ENCODE assay signal across 8 cellular contexts in genomic region chr1:179883739-179884138, GRCh38. TPM values are rescaled to one million over a fixed set of nuclear protein-coding genes. Genes with fewer than 3 reads are reported as not detected.
DNase-seq lines count a peak whose midpoint lies in the region; ATAC-seq, FAIRE-seq and TF ChIP-seq lines count a peak whose summit lies in the region.

No MANE protein-coding gene starts in this region.

- H3K4me1 ChIP-seq in PC-3 (ENCODE audit: insufficient read depth, low read length), result peaks cover 11% of the 10 kb centered on the region; the same call in 1 of the 2 replicates
- peaks cover 17% of the 10 kb centered on the region for H3K4me1 ChIP-seq in adipocyte (ENCODE audit: control insufficient read depth, insufficient read depth, low read length)
- peaks cover 17% of the 10 kb centered on the region for H3K4me1 ChIP-seq in HepG2 (ENCODE audit: insufficient read depth, low read length)

- no peak for TF ChIP-seq RAD21 in HepG2 (CRISPR knock-in tag; IDR thresholded peaks at IDR 0.05)

- H3K36me3 ChIP-seq in PC-3 (ENCODE audit: low read depth, low read length) (peaks cover 10% of the 10 kb centered on the region; the same call in 1 of the 2 replicates), adipocyte (ENCODE audit: control insufficient read depth, insufficient read depth, low read length, severe bottlenecking) (peaks cover 43% of the 10 kb centered on the region), HepG2 (replicated peaks in 1 of 2; ENCODE audit: control insufficient read depth in 1 of 2, insufficient read depth in 2 of 2, low read length in 2 of 2) (peaks cover 2 to 12% of the 10 kb centered on the region in 2 experiments; a peak in 3 of 5 replicates)

- in situ Hi-C loops in HepG2 (cut with HindIII; ENCODE audit: extremely low pct_ligation_motif_present, low pct_unique_long_range_greater_than_20kb), result no loop called here

- H3K9ac ChIP-seq in PC-3 (ENCODE audit: low read length), result peak overlapping the region; percentile 97
- H3K9ac ChIP-seq in adipocyte (ENCODE audit: low read length), result peak overlapping the region; percentile 91
- H3K9ac ChIP-seq in HepG2 (ENCODE audit: insufficient read depth, low read depth, low read length), result peak overlapping the region; percentile 93

- 0 out of 2 replicates have a peak overlapping the region, but pooled peaks have one; percentile 89 for H2AFZ ChIP-seq in PC-3 (ENCODE audit: low read length)
- no peak overlapping the region for H2AFZ ChIP-seq in HepG2 (ENCODE audit: low read length)

- peak overlapping the region; percentile 97 for H3K4me2 ChIP-seq in PC-3 (ENCODE audit: low read length)
- peak overlapping the region; percentile 98 for H3K4me2 ChIP-seq in HepG2 (ENCODE audit: low read depth, low read length)

- TF ChIP-seq EP300 in HepG2 (IDR thresholded peaks at IDR 0.05; ENCODE audit: low read depth in 2 of 2, low read length in 2 of 2), result no peak
- no peak for TF ChIP-seq EP300 in HepG2 (CRISPR knock-in tag; IDR thresholded peaks at IDR 0.05; ENCODE audit: borderline replicate concordance)

- no peaks in the 10 kb centered on the region for H3K9me3 ChIP-seq in PC-3 (ENCODE audit: low read length)
- H3K9me3 ChIP-seq in adipocyte (ENCODE audit: control insufficient read depth, low read length), result no peaks in the 10 kb centered on the region
- no peaks in the 10 kb centered on the region for H3K9me3 ChIP-seq in HepG2 (ENCODE audit: low read length)

- H3K27me3 ChIP-seq in PC-3 (ENCODE audit: low read length) (no peaks in the 10 kb centered on the region), adipocyte (replicated peaks; ENCODE audit: control insufficient read depth, insufficient read depth, low read length) (no peaks in the 10 kb centered on the region), HepG2 (ENCODE audit: control insufficient read depth in 1 of 2, insufficient read depth in 2 of 2, low read length in 2 of 2) (no peaks in the 10 kb centered on the region; a peak in 1 of 5 replicates)

- H3K79me2 ChIP-seq in PC-3 (ENCODE audit: low read length) (peaks cover 34% of the 10 kb centered on the region), HepG2 (ENCODE audit: insufficient read depth, low read length) (peaks cover 32% of the 10 kb centered on the region)

- intact Hi-C loops in PC-3 (cut with micrococcal nuclease) (loop anchor here (2.0 to 5.0 kb wide), 3 partner anchors 54 to 274 kb away; partner anchors contain the start of gene CEP350), HepG2 (cut with micrococcal nuclease; ENCODE audit: unreplicated experiment) (loop anchor here (1.0 to 5.0 kb wide), 3 partner anchors 15 to 284 kb away; partner anchors contain the start of gene CEP350)

- TF ChIP-seq CTCF in AG10803 (conservative IDR thresholded peaks at IDR 0.05; ENCODE audit: low read length), result no peak
- no peak for TF ChIP-seq CTCF in PC-3 (conservative IDR thresholded peaks at IDR 0.05; ENCODE audit: low read depth, low read length)
- no peak for TF ChIP-seq CTCF in HepG2 (CRISPR knock-in tag; IDR thresholded peaks at IDR 0.05)

- H4K20me1 ChIP-seq in PC-3 (ENCODE audit: low read length) (no peaks in the 10 kb centered on the region), HepG2 (ENCODE audit: insufficient read depth, low read length) (no peaks in the 10 kb centered on the region)

- no peak for FAIRE-seq in HepG2 (lab: Jason Lieb, UNC)

- POLR2A ChIA-PET in PC-3 (lab: Charles Lee; ENCODE audit: unreplicated experiment), result no interaction called here
- POLR2A ChIA-PET in HepG2 (lab: Yijun Ruan, JAX), result interaction anchor here (1.3 to 2.3 kb wide), 3 partner anchors 10 to 271 kb away, joined by 3 to 23 read pairs (median 8); partner anchors contain the start of gene CEP350

- no peaks in the 10 kb centered on the region for H3K9me2 ChIP-seq in PC-3 (replicated peaks; ENCODE audit: low read length)

- ATAC-seq in GM21390 (IDR thresholded peaks at IDR 0.05; ENCODE audit: unreplicated experiment), result peak; percentile 12
- ATAC-seq in PC-3, result no peak
- ATAC-seq in HepG2, result peak; percentile 6; the same call in 1 of the 3 replicates

- H3K27ac ChIP-seq in PC-3 (ENCODE audit: low read length) (peak overlapping the region; percentile 96), HepG2 (ENCODE audit: extremely low read length, insufficient read depth, low read length) (peak overlapping the region; percentile 97)

- WGBS in HepG2 (ENCODE audit: low lambda C conversion rate), result 31% methylated on average over 4 of the region's 4 CpGs

- no peaks in the 10 kb centered on the region for H3F3A ChIP-seq in PC-3 (ENCODE audit: low read length, unreplicated experiment)

- H3K4me3 ChIP-seq in AG10803 (ENCODE audit: low read length), result peak overlapping the region; percentile 91
- peak overlapping the region; percentile 99 for H3K4me3 ChIP-seq in PC-3 (ENCODE audit: low read length)
- peak overlapping the region; percentile 97 for H3K4me3 ChIP-seq in adipocyte (ENCODE audit: low read length)
- H3K4me3 ChIP-seq in HepG2 (replicated peaks in 1 of 3; ENCODE audit: insufficient read depth in 1 of 3, low read depth in 2 of 3, low read length in 3 of 3), result peak overlapping the region; percentile 82 to 92 (median 90)

- no peak for DNase-seq in AG10803 (ENCODE audit: low read depth)
- DNase-seq in PC-3, result peak; percentile 78
- DNase-seq in adipocyte (ENCODE audit: low read depth), result peak; percentile 15
- peak; percentile 45 for DNase-seq in HepG2 (ENCODE audit: low spot score)
- DNase-seq in stimulated activated CD8-positive, alpha-beta memory T cell treated with anti-CD3 and anti-CD28 coated beads, Interleukin-15, amount 100 ng/mL, for 48 hours (ENCODE audit: low read depth in 2 of 2), result peak; percentile 37 to 46
- no peak for DNase-seq in D341Med (ENCODE audit: low spot score)
- no peak for DNase-seq in HuH-7.5 (ENCODE audit: low spot score)

- no peak for TF ChIP-seq POLR2A in HepG2 (IDR thresholded peaks at IDR 0.05; ENCODE audit: insufficient read depth in 1 of 2, low read depth in 2 of 2, low read length in 2 of 2)

- CTCF ChIA-PET in PC-3 (lab: Charles Lee) (no interaction called here), HepG2 (lab: Yijun Ruan, JAX; ENCODE audit: low intra/inter-chr PET ratio, low total read pairs) (interaction anchor here (1.4 kb wide), 1 partner anchor 16 kb away, joined by 4 read pairs; no protein-coding TSS in a partner anchor)

- BruUV-seq in PC-3 (replicated peaks; lab: Mats Ljungman, UMichigan) (no TSS peak), HepG2 (replicated peaks; lab: Mats Ljungman, UMichigan) (no TSS peak)

TF ChIP-seq in HepG2, 621 proteins besides CTCF, POLR2A, EP300 and RAD21 (continues in another document):
- TF ChIP-seq ZBTB21 (CRISPR knock-in tag; IDR thresholded peaks at IDR 0.05) (peak; percentile 78; the same call in 1 of the 2 replicates), ATF1 (CRISPR knock-in tag; IDR thresholded peaks at IDR 0.05) (peak; percentile 64), CREM (IDR thresholded peaks at IDR 0.05) (peak; percentile 50), CREM (CRISPR knock-in tag; IDR thresholded peaks at IDR 0.05) (no peak)

RNA-seq across cellular contexts. Expression of gene TOR1AIP1, which starts 1.7 kb away (rescaled TPM):
- total RNA-seq in PC-3 (2014; rRNA removed) (14.8 and 21.3 TPM in 2 replicates), HepG2 (2016; rRNA removed; fragmentation: Illumina TruSeq; extraction: Trizol) (23.8 and 29.0 TPM in 2 replicates)
- total RNA-seq in HepG2 (2016; cell fraction: cytosol; rRNA removed; fragmentation: Illumina TruSeq; extraction: Trizol; ENCODE audit: low read depth), result 2.9 and 4.9 TPM in 2 replicates
- 22.6 and 28.8 TPM in 2 replicates for total RNA-seq in HepG2 (2016; cell fraction: insoluble cytoplasmic fraction; rRNA removed; fragmentation: Illumina TruSeq; extraction: Trizol)
- 8.4 and 9.9 TPM in 2 replicates for total RNA-seq in HepG2 (2016; cell fraction: membrane; rRNA removed; fragmentation: Illumina TruSeq; extraction: Trizol)
- total RNA-seq in HepG2 (2016; cell fraction: nucleus; rRNA removed; fragmentation: Illumina TruSeq; extraction: Trizol), result 23.9 and 31.3 TPM in 2 replicates
- 15.6 and 16.0 TPM in 2 replicates for polyA plus RNA-seq in HepG2 (2011; rRNA removed)
- 7.5 and 11.9 TPM in 2 replicates for polyA plus RNA-seq in HepG2 (2011; cell fraction: cytosol; rRNA removed)
- polyA plus RNA-seq in HepG2 (2011; cell fraction: nucleus; rRNA removed), result 3.4 and 3.6 TPM in 2 replicates
- polyA plus RNA-seq in HepG2 (2012), result 16.9 and 19.3 TPM in 2 replicates
- 2.0 and 2.1 TPM in 2 replicates for polyA plus RNA-seq in HepG2 (2016; cell fraction: cytosol; fragmentation: Illumina TruSeq; extraction: Trizol; ENCODE audit: low read depth)
- 20.7 and 24.1 TPM in 2 replicates for polyA plus RNA-seq in HepG2 (2016; cell fraction: insoluble cytoplasmic fraction; fragmentation: Illumina TruSeq; extraction: Trizol; ENCODE audit: low read depth)
- 6.6 and 6.9 TPM in 2 replicates for polyA plus RNA-seq in HepG2 (2016; cell fraction: membrane; fragmentation: Illumina TruSeq; extraction: Trizol; ENCODE audit: low read depth)
- 27.6 and 31.5 TPM in 2 replicates for polyA plus RNA-seq in HepG2 (2016; cell fraction: nucleus; fragmentation: Illumina TruSeq; extraction: Trizol; ENCODE audit: insufficient read depth, low read depth)
- 15.0 and 31.6 TPM in 2 replicates for polyA minus RNA-seq in HepG2 (2011; rRNA and poly(A)+ RNA removed; ENCODE audit: low replicate concordance)
- 18.4 and 19.5 TPM in 2 replicates for polyA minus RNA-seq in HepG2 (2011; cell fraction: cytosol; rRNA and poly(A)+ RNA removed)
- 13.9 and 15.2 TPM in 2 replicates for polyA minus RNA-seq in HepG2 (2011; cell fraction: nucleus; rRNA and poly(A)+ RNA removed)

RNA-seq across cellular contexts. Expression of gene TOR1AIP2, which starts 6.1 kb away (rescaled TPM):
- total RNA-seq in PC-3 (2014; rRNA removed) (28.9 and 29.6 TPM in 2 replicates), HepG2 (2016; rRNA removed; fragmentation: Illumina TruSeq; extraction: Trizol) (65.8 and 89.4 TPM in 2 replicates)
- total RNA-seq in HepG2 (2016; cell fraction: cytosol; rRNA removed; fragmentation: Illumina TruSeq; extraction: Trizol; ENCODE audit: low read depth), result 6.2 and 7.1 TPM in 2 replicates
- 66.8 and 90.8 TPM in 2 replicates for total RNA-seq in HepG2 (2016; cell fraction: insoluble cytoplasmic fraction; rRNA removed; fragmentation: Illumina TruSeq; extraction: Trizol)
- total RNA-seq in HepG2 (2016; cell fraction: membrane; rRNA removed; fragmentation: Illumina TruSeq; extraction: Trizol), result 29.3 and 33.2 TPM in 2 replicates
- 42.7 and 51.2 TPM in 2 replicates for total RNA-seq in HepG2 (2016; cell fraction: nucleus; rRNA removed; fragmentation: Illumina TruSeq; extraction: Trizol)
- polyA plus RNA-seq in HepG2 (2011; rRNA removed), result 28.4 and 35.2 TPM in 2 replicates
- 14.2 and 20.9 TPM in 2 replicates for polyA plus RNA-seq in HepG2 (2011; cell fraction: cytosol; rRNA removed)
- polyA plus RNA-seq in HepG2 (2011; cell fraction: nucleus; rRNA removed), result 10.5 and 16.3 TPM in 2 replicates
- 17.1 and 20.9 TPM in 2 replicates for polyA plus RNA-seq in HepG2 (2012)
- 2.1 and 2.2 TPM in 2 replicates for polyA plus RNA-seq in HepG2 (2016; cell fraction: cytosol; fragmentation: Illumina TruSeq; extraction: Trizol; ENCODE audit: low read depth)
- polyA plus RNA-seq in HepG2 (2016; cell fraction: insoluble cytoplasmic fraction; fragmentation: Illumina TruSeq; extraction: Trizol; ENCODE audit: low read depth), result 25.3 and 26.7 TPM in 2 replicates
- polyA plus RNA-seq in HepG2 (2016; cell fraction: membrane; fragmentation: Illumina TruSeq; extraction: Trizol; ENCODE audit: low read depth), result 6.2 and 7.6 TPM in 2 replicates
- polyA plus RNA-seq in HepG2 (2016; cell fraction: nucleus; fragmentation: Illumina TruSeq; extraction: Trizol; ENCODE audit: insufficient read depth, low read depth), result 30.5 and 36.9 TPM in 2 replicates
- 59.1 and 156 TPM in 2 replicates for polyA minus RNA-seq in HepG2 (2011; rRNA and poly(A)+ RNA removed; ENCODE audit: low replicate concordance)
- polyA minus RNA-seq in HepG2 (2011; cell fraction: cytosol; rRNA and poly(A)+ RNA removed), result 44.6 and 63.2 TPM in 2 replicates
- polyA minus RNA-seq in HepG2 (2011; cell fraction: nucleus; rRNA and poly(A)+ RNA removed), result 39.7 and 61.4 TPM in 2 replicates

Comparison
In these comparisons a context has a peak if more than half of its experiments do, and no peak if none do; other contexts are left out.
1. DNase-seq: peak in PC-3 (single experiment), adipocyte (single experiment), HepG2 (single experiment) and stimulated activated CD8-positive, alpha-beta memory T cell treated with anti-CD3 and anti-CD28 coated beads, Interleukin-15, amount 100 ng/mL, for 48 hours (2 of 2); none in AG10803 (single experiment), D341Med (single experiment) and HuH-7.5 (single experiment).
2. Peak in every context shown above with its lines, with median percentiles within 50 percentile points of each other: H3K4me3 ChIP-seq and H3K9ac ChIP-seq.